6 cellular contexts compared by ENCODE assay signal in genomic region chr7:44087914-44088838, GRCh38. TPM values are rescaled to one million over a fixed set of nuclear protein-coding genes. Genes with fewer than 3 reads are reported as not detected.
DNase-seq lines count a peak whose midpoint lies in the region; ATAC-seq, FAIRE-seq and TF ChIP-seq lines count a peak whose summit lies in the region.

No MANE protein-coding gene starts in this region.

- DNase-seq in AG04450 (ENCODE audit: low read depth, low spot score) (no peak), astrocyte (ENCODE audit: low read depth) (peak; percentile 83), left lobe of liver (ENCODE audit: low spot score) (peak; percentile 87)
- DNase-seq in CD8-positive, alpha-beta T cell: no peak

- H3K27ac ChIP-seq in AG04450 (ENCODE audit: low read depth, low read length) (peak overlapping the region; percentile 96), astrocyte (ENCODE audit: low read depth, low read length) (peak overlapping the region; percentile 90)
- no peak overlapping the region for H3K27ac ChIP-seq in CD8-positive, alpha-beta T cell (ENCODE audit: low read depth, low read length)

- H2AFZ ChIP-seq in astrocyte (ENCODE audit: low read depth, low read length): peak overlapping the region; percentile 77

- peak overlapping the region; percentile 53 for H3K27ac Mint-ChIP-seq in astrocyte (ENCODE audit: unreplicated experiment)
- H3K27ac Mint-ChIP-seq in CD8-positive, alpha-beta T cell: no peak overlapping the region

- FAIRE-seq in astrocyte (lab: Jason Lieb, UNC): no peak

- no peaks in the 10 kb centered on the region for H3K36me3 ChIP-seq in astrocyte (ENCODE audit: insufficient read depth, low read length)
- no peaks in the 10 kb centered on the region for H3K36me3 ChIP-seq in CD8-positive, alpha-beta T cell (ENCODE audit: insufficient read depth, low read length)

- H3K9me3 ChIP-seq in AG04450 (ENCODE audit: control insufficient read depth, insufficient read depth, low read length) (no peaks in the 10 kb centered on the region), astrocyte (ENCODE audit: insufficient read depth, low read depth, low read length) (no peaks in the 10 kb centered on the region)
- H3K9me3 ChIP-seq in CD8-positive, alpha-beta T cell (ENCODE audit: low read length): no peaks in the 10 kb centered on the region

- peak overlapping the region; percentile 73 for H3K9ac ChIP-seq in astrocyte (ENCODE audit: low read length)

- ATAC-seq in left lobe of liver (peak; percentile 84), HG03520 (IDR thresholded peaks at IDR 0.05; ENCODE audit: unreplicated experiment) (no peak), GM21381 (IDR thresholded peaks at IDR 0.05; ENCODE audit: unreplicated experiment) (no peak)
- ATAC-seq in CD8-positive, alpha-beta T cell: no peak

- intact Hi-C loops in CD8-positive, alpha-beta T cell (cut with DNase I, micrococcal nuclease): no loop called here

- H3K27me3 ChIP-seq in AG04450 (ENCODE audit: control insufficient read depth, insufficient read depth, low read length) (no peaks in the 10 kb centered on the region), astrocyte (ENCODE audit: insufficient read depth, low read length) (no peaks in the 10 kb centered on the region)
- no peaks in the 10 kb centered on the region for H3K27me3 ChIP-seq in CD8-positive, alpha-beta T cell (ENCODE audit: insufficient read depth, low read length)

- POLR2A ChIA-PET in AG04450 (lab: Yijun Ruan, JAX): interaction anchor here (0.6 to 1.5 kb wide), 8 partner anchors 12 to 939 kb away, joined by 3 to 8 read pairs (median 4); partner anchors contain the start of gene AEBP1
- POLR2A ChIA-PET in CD8-positive, alpha-beta T cell (lab: Charles Lee): no interaction called here

- no peak overlapping the region for H3K4me3 Mint-ChIP-seq in astrocyte (ENCODE audit: unreplicated experiment)
- no peak overlapping the region for H3K4me3 Mint-ChIP-seq in CD8-positive, alpha-beta T cell

- peaks cover 27% of the 10 kb centered on the region for H3K4me1 ChIP-seq in astrocyte (ENCODE audit: insufficient read depth, low read length)
- H3K4me1 ChIP-seq in CD8-positive, alpha-beta T cell (ENCODE audit: insufficient read depth, low read length): no peaks in the 10 kb centered on the region

- TF ChIP-seq CTCF in AG04450 (IDR thresholded peaks at IDR 0.05; ENCODE audit: low read depth, low read length) (0 out of 2 replicates have a peak, but pooled peaks have one; percentile 1), astrocyte (IDR thresholded peaks at IDR 0.05; ENCODE audit: insufficient read depth, low read depth, low read length) (no peak)
- no peak for TF ChIP-seq CTCF in CD8-positive, alpha-beta T cell (IDR thresholded peaks at IDR 0.05)

- CTCF ChIA-PET in AG04450 (lab: Charles Lee): interaction anchor here (0.9 kb wide), 1 partner anchor 17 kb away, joined by 3 read pairs; no protein-coding TSS in a partner anchor
- CTCF ChIA-PET in CD8-positive, alpha-beta T cell (lab: Charles Lee): interaction anchor here (1.7 kb wide), 1 partner anchor 10 kb away, joined by 5 read pairs; no protein-coding TSS in a partner anchor

- no peaks in the 10 kb centered on the region for H3K27me3 Mint-ChIP-seq in astrocyte (ENCODE audit: low read depth, unreplicated experiment)
- H3K27me3 Mint-ChIP-seq in CD8-positive, alpha-beta T cell (ENCODE audit: low read depth): no peaks in the 10 kb centered on the region

- H3K4me2 ChIP-seq in astrocyte (ENCODE audit: low read length): peak overlapping the region; percentile 72

- no peak overlapping the region for H3K4me3 ChIP-seq in AG04450 (ENCODE audit: low read depth, low read length)
- no peak overlapping the region for H3K4me3 ChIP-seq in astrocyte (ENCODE audit: insufficient read depth, low read depth, low read length)
- H3K4me3 ChIP-seq in CD8-positive, alpha-beta T cell (ENCODE audit: low read depth, low read length): no peak overlapping the region

- no peaks in the 10 kb centered on the region for H4K20me1 ChIP-seq in astrocyte (ENCODE audit: insufficient read depth, low read length)

- H3K36me3 Mint-ChIP-seq in astrocyte (ENCODE audit: low read depth, unreplicated experiment): no peaks in the 10 kb centered on the region
- H3K36me3 Mint-ChIP-seq in CD8-positive, alpha-beta T cell: no peaks in the 10 kb centered on the region

- H3K9me3 Mint-ChIP-seq in astrocyte (ENCODE audit: unreplicated experiment): peaks cover 3% of the 10 kb centered on the region
- H3K9me3 Mint-ChIP-seq in CD8-positive, alpha-beta T cell: no peaks in the 10 kb centered on the region

- H3K79me2 ChIP-seq in astrocyte (ENCODE audit: insufficient read depth, low read length): no peaks in the 10 kb centered on the region

- peaks cover 28% of the 10 kb centered on the region for H3K4me1 Mint-ChIP-seq in astrocyte (ENCODE audit: low read depth, unreplicated experiment)
- H3K4me1 Mint-ChIP-seq in CD8-positive, alpha-beta T cell (ENCODE audit: low read depth): peaks cover 5% of the 10 kb centered on the region

RNA-seq across cellular contexts. Expression of gene POLM, which starts 5.8 kb away (rescaled TPM):
- polyA plus RNA-seq in AG04450 (2011; rRNA removed): 4.6 and 5.1 TPM in 2 replicates
- polyA minus RNA-seq in AG04450 (2011; rRNA and poly(A)+ RNA removed): 11.0 and 11.6 TPM in 2 replicates
- total RNA-seq in astrocyte: 9.6 and 10.6 TPM in 2 replicates
- total RNA-seq in left lobe of liver: 21.0 TPM
- total RNA-seq in CD8-positive, alpha-beta T cell: 10 to 100 TPM; 35.7 to 42.0 TPM

RNA-seq across cellular contexts. Expression of gene AEBP1, which starts 16.0 kb away (rescaled TPM):
- polyA plus RNA-seq in AG04450 (2011; rRNA removed): 18.5 and 30.7 TPM in 2 replicates
- polyA minus RNA-seq in AG04450 (2011; rRNA and poly(A)+ RNA removed): 19.8 and 37.9 TPM in 2 replicates
- total RNA-seq in astrocyte: 65.0 and 102 TPM in 2 replicates
- 9.4 TPM for total RNA-seq in left lobe of liver
- total RNA-seq in CD8-positive, alpha-beta T cell: 10 to 100 TPM; 15.9 to 22.6 TPM

RNA-seq across cellular contexts. Expression of gene PGAM2, which starts 22.8 kb away (rescaled TPM):
- polyA plus RNA-seq in AG04450 (2011; rRNA removed): not detected in 2 replicates
- polyA minus RNA-seq in AG04450 (2011; rRNA and poly(A)+ RNA removed): not detected in 2 replicates
- total RNA-seq in astrocyte (0.70 and 0.79 TPM in 2 replicates), left lobe of liver (not detected)
- total RNA-seq in CD8-positive, alpha-beta T cell: 1 to 10 TPM; 1.1 to 1.5 TPM

RNA-seq across cellular contexts. Expression of gene POLD2, which starts 35.2 kb away (rescaled TPM):
- polyA plus RNA-seq in AG04450 (2011; rRNA removed): 64.8 and 79.6 TPM in 2 replicates
- polyA minus RNA-seq in AG04450 (2011; rRNA and poly(A)+ RNA removed): 29.0 and 39.8 TPM in 2 replicates
- total RNA-seq in astrocyte (59.9 and 67.7 TPM in 2 replicates), left lobe of liver (78.3 TPM)
- total RNA-seq in CD8-positive, alpha-beta T cell: 10 to 100 TPM; 44.0 to 48.9 TPM

RNA-seq across cellular contexts. Expression of gene DBNL, which starts 43.7 kb away (rescaled TPM):
- 76.1 and 93.8 TPM in 2 replicates for polyA plus RNA-seq in AG04450 (2011; rRNA removed)
- 75.7 and 100 TPM in 2 replicates for polyA minus RNA-seq in AG04450 (2011; rRNA and poly(A)+ RNA removed)
- total RNA-seq in astrocyte (85.0 and 94.9 TPM in 2 replicates), left lobe of liver (38.9 TPM)
- total RNA-seq in CD8-positive, alpha-beta T cell: 10 to 100 TPM; 82.1 to 84.8 TPM

Comparison
In these comparisons a context has a peak if more than half of its experiments do, and no peak if none do; other contexts are left out.
1. DNase-seq: peak in astrocyte (single experiment) and left lobe of liver (single experiment); none in AG04450 (single experiment) and CD8-positive, alpha-beta T cell (0 of 7).